10 cellular contexts compared by ENCODE assay signal in genomic region chr1:32695098-32695904, GRCh38. TPM values are rescaled to one million over a fixed set of nuclear protein-coding genes. Genes with fewer than 3 reads are reported as not detected.
DNase-seq lines count a peak whose midpoint lies in the region; ATAC-seq and TF ChIP-seq lines count a peak whose summit lies in the region.
"Had no signal": no experiment of that assay in that cellular context is flagged by ENCODE, and none has a peak within 500 bp of the region (broad histone marks: within the 10 kb centered on the region; RNA-seq: fewer than 3 reads in every experiment).

No MANE protein-coding gene starts in this region.

- H3K27ac ChIP-seq in right cardiac atrium (ENCODE audit: low read length) = peak overlapping the region; percentile 63
- peak overlapping the region; percentile 31 for H3K27ac ChIP-seq in temporal lobe (ENCODE audit: low read depth, low read length)
- H3K27ac ChIP-seq: KMS-11 had no signal

- intact Hi-C loops in right cardiac atrium (cut with DNase I) = no loop called here

- no peak for TF ChIP-seq POLR2A in GM18505 (IDR thresholded peaks at IDR 0.05; ENCODE audit: borderline replicate concordance, extremely low read depth, insufficient read depth, insufficient read length)

- peak overlapping the region; percentile 10 for H3K4me3 ChIP-seq in adipocyte (ENCODE audit: low read length)
- no peak overlapping the region for H3K4me3 ChIP-seq in right cardiac atrium (ENCODE audit: low read length)

- H3K9ac ChIP-seq in adipocyte (ENCODE audit: low read length) = peak overlapping the region; percentile 17
- H3K9ac ChIP-seq: KMS-11 had no signal

- DNase-seq in HUDEP-2 (lab: John Stamatoyannopoulos, UW; ENCODE audit: unreplicated experiment in 76 of 76) (peak in 49 of 76 experiments; percentile 4 to 68 (median 31)), adipocyte (ENCODE audit: low read depth) (no peak), right cardiac atrium (peak; percentile 83 to 94 (median 91)), D341Med (ENCODE audit: low spot score) (no peak)
- DNase-seq in stimulated activated CD4-positive, alpha-beta T cell treated with anti-CD3 and anti-CD28 coated beads, Interleukin-4, amount 100 ng/mL, for 1 hour = no peak

- 39% methylated on average over 17 of the region's 17 CpGs for WGBS in right cardiac atrium

- no peaks in the 10 kb centered on the region for H3K9me3 ChIP-seq in adipocyte (ENCODE audit: control insufficient read depth, low read length)
- H3K9me3 ChIP-seq in right cardiac atrium (ENCODE audit: control insufficient read depth, low read length) = no peaks in the 10 kb centered on the region

- peak; percentile 64 to 66 for ATAC-seq in right cardiac atrium
- no peak for ATAC-seq in GM18505 (IDR thresholded peaks at IDR 0.05; ENCODE audit: unreplicated experiment)
- ATAC-seq in GM18909 (IDR thresholded peaks at IDR 0.05; ENCODE audit: poor library complexity, unreplicated experiment) = no peak

- peaks cover 38% of the 10 kb centered on the region for H3K4me1 ChIP-seq in adipocyte (ENCODE audit: control insufficient read depth, insufficient read depth, low read length)
- peaks cover 7% of the 10 kb centered on the region for H3K4me1 ChIP-seq in right cardiac atrium (ENCODE audit: control insufficient read depth, insufficient read depth, low read length)

- H3K27me3 ChIP-seq in adipocyte (replicated peaks; ENCODE audit: control insufficient read depth, insufficient read depth, low read length) (no peaks in the 10 kb centered on the region), right cardiac atrium (ENCODE audit: control insufficient read depth, insufficient read depth) (no peaks in the 10 kb centered on the region)

- H3K36me3 ChIP-seq in adipocyte (ENCODE audit: control insufficient read depth, insufficient read depth, low read length, severe bottlenecking) = peaks cover 41% of the 10 kb centered on the region

RNA-seq across cellular contexts. Expression of gene SYNC, which starts 7.3 kb away (rescaled TPM):
- total RNA-seq in right cardiac atrium (10 to 100 TPM; 18.4 to 33.6 (median 24.5) TPM), temporal lobe (3.7 TPM)
- 14.1 TPM for polyA plus RNA-seq in right cardiac atrium
- total RNA-seq: activated CD8-positive, alpha-beta memory T cell treated with anti-CD3 and anti-CD28 coated beads for 36 hours had no signal

RNA-seq across cellular contexts. Expression of gene RBBP4, which starts 44.3 kb away (rescaled TPM):
- total RNA-seq in right cardiac atrium = 100 to 1,000 TPM; 106 to 114 (median 112) TPM
- 52.7 TPM for polyA plus RNA-seq in right cardiac atrium
- 186 TPM for total RNA-seq in temporal lobe

RNA-seq across cellular contexts. Expression of gene ZBTB8OS, which starts 45.0 kb away (rescaled TPM):
- 10 to 100 TPM; 28.9 to 35.0 (median 32.7) TPM for total RNA-seq in right cardiac atrium
- 50.4 TPM for polyA plus RNA-seq in right cardiac atrium
- total RNA-seq in temporal lobe = 15.0 TPM

Comparison
In these comparisons a context has a peak if more than half of its experiments do, and no peak if none do; other contexts are left out.
1. DNase-seq: peak in HUDEP-2 (49 of 76) and right cardiac atrium (3 of 3); none in adipocyte (single experiment), D341Med (single experiment) and stimulated activated CD4-positive, alpha-beta T cell treated with anti-CD3 and anti-CD28 coated beads, Interleukin-4, amount 100 ng/mL, for 1 hour (single experiment).
2. ATAC-seq: peak in right cardiac atrium (2 of 2); none in GM18505 (single experiment) and GM18909 (single experiment).